ENCODE assay signal across 17 cellular contexts in the genomic region with DNA sequence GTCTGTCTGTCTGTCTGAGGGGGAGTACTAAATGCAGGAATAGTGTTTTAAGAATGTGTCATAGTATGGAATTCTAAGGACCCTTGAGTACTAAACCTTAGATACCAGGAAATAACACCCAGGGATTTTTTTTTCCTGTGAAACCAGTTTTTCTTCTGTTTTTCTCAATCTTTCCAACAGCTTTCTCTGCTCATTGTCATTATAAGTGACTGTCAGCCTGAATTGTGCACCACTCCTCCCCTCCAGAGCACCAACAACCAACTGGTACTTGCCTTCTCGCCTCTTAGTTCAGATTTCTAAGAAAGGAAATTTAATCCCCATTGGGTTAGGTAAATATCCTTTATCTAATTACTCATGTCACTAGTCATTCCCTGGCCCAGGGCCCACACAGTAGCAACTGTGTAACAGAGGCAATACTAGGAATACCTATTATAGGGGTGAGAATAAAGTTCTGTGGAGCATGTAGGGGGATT.
DNase-seq lines count a peak whose midpoint lies in the region; ATAC-seq, FAIRE-seq and TF ChIP-seq lines count a peak whose summit lies in the region.
"Had no signal": no experiment of that assay in that cellular context is flagged by ENCODE, and none has a peak within 500 bp of the region (broad histone marks: within the 10 kb centered on the region; RNA-seq: fewer than 3 reads in every experiment).

No MANE protein-coding gene starts in this region.

- no peaks in the 10 kb centered on the region for H3K9me3 ChIP-seq in PC-3 (ENCODE audit: low read length)
- no peaks in the 10 kb centered on the region for H3K9me3 ChIP-seq in small intestine (ENCODE audit: control insufficient read depth, low read depth)
- H3K9me3 ChIP-seq: ovary, SJCRH30 had no signal

- BruUV-seq in PC-3 (replicated peaks; lab: Mats Ljungman, UMichigan) = no TSS peak

- no peak for TF ChIP-seq POLR2A in erythroblast (IDR thresholded peaks at IDR 0.05; ENCODE audit: low read length)

- no peak for TF ChIP-seq CTCF in PC-3 (conservative IDR thresholded peaks at IDR 0.05; ENCODE audit: low read depth, low read length)
- no peak for TF ChIP-seq CTCF in foreskin keratinocyte (conservative IDR thresholded peaks at IDR 0.05)

- POLR2A ChIA-PET in PC-3 (lab: Charles Lee; ENCODE audit: unreplicated experiment) = no interaction called here

- H3K4me2 ChIP-seq in PC-3 (ENCODE audit: low read length) = peak overlapping the region; percentile 48

- H3K4me3 ChIP-seq in PC-3 (ENCODE audit: low read length) = no peak overlapping the region
- H3K4me3 ChIP-seq in small intestine (ENCODE audit: low read depth in 1 of 2, low read length in 2 of 2) = no peak overlapping the region
- H3K4me3 ChIP-seq: ovary, SJCRH30 had no signal

- no peaks in the 10 kb centered on the region for H4K20me1 ChIP-seq in PC-3 (ENCODE audit: low read length)

- H3K36me3 ChIP-seq in PC-3 (ENCODE audit: low read depth, low read length) (no peaks in the 10 kb centered on the region), small intestine (ENCODE audit: control insufficient read depth in 2 of 2, insufficient read depth in 2 of 2, low read length in 2 of 2) (no peaks in the 10 kb centered on the region)
- H3K36me3 ChIP-seq: ovary, SJCRH30 had no signal

- no peaks in the 10 kb centered on the region for H3F3A ChIP-seq in PC-3 (ENCODE audit: low read length, unreplicated experiment)

- H3K27ac ChIP-seq in PC-3 (ENCODE audit: low read length) (no peak overlapping the region), foreskin keratinocyte (no peak overlapping the region), small intestine (ENCODE audit: low read depth in 1 of 2, low read length in 1 of 2) (no peak overlapping the region)
- H3K27ac ChIP-seq: ovary, SJCRH30, VCaP had no signal

- no peak overlapping the region for H2AFZ ChIP-seq in PC-3 (ENCODE audit: low read length)

- intact Hi-C loops in PC-3 (cut with micrococcal nuclease) = loop anchor here (10.0 kb wide), 1 partner anchor 394 kb away; no protein-coding TSS in a partner anchor

- H3K27me3 ChIP-seq in PC-3 (ENCODE audit: low read length) (no peaks in the 10 kb centered on the region), foreskin keratinocyte (no peaks in the 10 kb centered on the region), small intestine (ENCODE audit: control insufficient read depth in 2 of 2, insufficient read depth in 2 of 2, low read length in 2 of 2) (no peaks in the 10 kb centered on the region)
- H3K27me3 ChIP-seq: ovary, SJCRH30 had no signal

- H3K9me2 ChIP-seq in PC-3 (replicated peaks; ENCODE audit: low read length) = no peaks in the 10 kb centered on the region

- no peak for FAIRE-seq in small intestine (lab: Jason Lieb, UNC)

- ATAC-seq in PC-3 (peak; percentile 98), foreskin keratinocyte (peak; percentile 87), HG02642 (IDR thresholded peaks at IDR 0.05; ENCODE audit: poor library complexity, unreplicated experiment) (no peak), GM19463 (IDR thresholded peaks at IDR 0.05; ENCODE audit: unreplicated experiment) (no peak)

- H3K9ac ChIP-seq in PC-3 (ENCODE audit: low read length) = no peak overlapping the region

- DNase-seq in NCI-H82 (lab: John Stamatoyannopoulos, UW) (peak; percentile 54), NCI-H82 treated with DMSO at 0.1 percent for 48 hours (lab: John Stamatoyannopoulos, UW; ENCODE audit: unreplicated experiment) (no peak), PC-3 (peak; percentile 96), foreskin keratinocyte (peak; percentile 46 to 62), small intestine (peak; percentile 15), erythroblast (lab: John Stamatoyannopoulos, UW) (no peak)
- DNase-seq: activated CD8-positive, alpha-beta memory T cell treated with anti-CD3 and anti-CD28 coated beads, Interleukin-2, amount 50 U/mL, for 4 hours; activated naive CD8-positive, alpha-beta T cell treated with anti-CD3 and anti-CD28 coated beads, Interleukin-2, amount 10 ng/mL, durations not matched to agents 7 days and 5 days; DMS79; glutamatergic neuron; Kasumi-1; NCI-H524 treated with DMSO at 0.1 percent for 48 hours; ovary; SJCRH30 had no signal

- no peaks in the 10 kb centered on the region for H3K79me2 ChIP-seq in PC-3 (ENCODE audit: low read length)

- H3K4me1 ChIP-seq in PC-3 (ENCODE audit: insufficient read depth, low read length) (peaks cover 18% of the 10 kb centered on the region), foreskin keratinocyte (peaks cover 15% of the 10 kb centered on the region), small intestine (ENCODE audit: control insufficient read depth in 2 of 2, insufficient read depth in 1 of 2, low read depth in 1 of 2, low read length in 1 of 2) (no peaks in the 10 kb centered on the region)
- H3K4me1 ChIP-seq: SJCRH30 had no signal

- CTCF ChIA-PET in PC-3 (lab: Charles Lee) = no interaction called here

- WGBS in small intestine, 3 donors = 10 to 53% (median 21%) methylated on average over 1 of the region's 1 CpG

Comparison
In these comparisons a context has a peak if more than half of its experiments do, and no peak if none do; other contexts are left out.
1. DNase-seq: peak in NCI-H82 (single experiment), PC-3 (single experiment), foreskin keratinocyte (2 of 2) and small intestine (single experiment); none in NCI-H82 treated with DMSO at 0.1 percent for 48 hours (single experiment) and erythroblast (0 of 2).
2. ATAC-seq: peak in PC-3 (single experiment) and foreskin keratinocyte (single experiment); none in HG02642 (single experiment) and GM19463 (single experiment).